Comparison of ENCODE assay signal across 8 cellular contexts in the genomic region with DNA sequence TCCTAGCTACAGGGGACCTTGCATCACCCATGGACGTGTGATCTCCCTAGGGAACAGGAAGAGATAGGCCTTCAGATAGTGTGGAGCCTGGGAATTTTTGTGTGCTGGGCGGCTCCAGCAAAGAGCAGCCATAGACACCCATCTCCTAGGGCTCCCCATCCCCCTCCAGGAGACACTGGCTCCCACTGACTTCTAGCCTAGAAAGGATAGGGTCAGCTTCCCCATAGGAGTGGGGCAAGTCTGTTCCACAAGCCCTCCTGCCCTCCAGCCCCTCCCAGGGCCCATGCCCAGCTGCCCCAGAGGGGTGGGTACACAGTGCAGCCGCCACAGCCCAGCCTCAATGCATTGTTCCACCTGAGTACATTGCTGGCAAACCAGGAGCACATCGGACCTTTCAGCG. TPM values are rescaled to one million over a fixed set of nuclear protein-coding genes. Genes with fewer than 3 reads are reported as not detected.
"Had no signal": no experiment of that assay in that cellular context is flagged by ENCODE, and none has a peak within 500 bp of the region (broad histone marks: within the 10 kb centered on the region; RNA-seq: fewer than 3 reads in every experiment).

No MANE protein-coding gene starts in this region.

- DNase-seq: GM23248, GOT3, H9, HCEC 1CT, IMR-90 had no signal

- FAIRE-seq: HTR-8/SVneo had no signal

- H3K4me3 Mint-ChIP-seq: H9 had no signal

- H3K9ac ChIP-seq: GM23248 had no signal

- H3K27ac ChIP-seq: GM23248 had no signal

- H3K4me3 ChIP-seq: GM23248 had no signal

- H3K27ac Mint-ChIP-seq: H9 had no signal

- H2AFZ ChIP-seq: GM23248 had no signal

- H3K4me1 Mint-ChIP-seq: H9 had no signal

RNA-seq across cellular contexts. Expression of gene LALBA, which starts 16.5 kb away (rescaled TPM):
- total RNA-seq: GM23248, H4, H9, HT-29, IMR-90 had no signal
- polyA plus RNA-seq: GM23248, IMR-90 had no signal
